Comparison of ENCODE assay signal across 1 cellular context in the genomic region with DNA sequence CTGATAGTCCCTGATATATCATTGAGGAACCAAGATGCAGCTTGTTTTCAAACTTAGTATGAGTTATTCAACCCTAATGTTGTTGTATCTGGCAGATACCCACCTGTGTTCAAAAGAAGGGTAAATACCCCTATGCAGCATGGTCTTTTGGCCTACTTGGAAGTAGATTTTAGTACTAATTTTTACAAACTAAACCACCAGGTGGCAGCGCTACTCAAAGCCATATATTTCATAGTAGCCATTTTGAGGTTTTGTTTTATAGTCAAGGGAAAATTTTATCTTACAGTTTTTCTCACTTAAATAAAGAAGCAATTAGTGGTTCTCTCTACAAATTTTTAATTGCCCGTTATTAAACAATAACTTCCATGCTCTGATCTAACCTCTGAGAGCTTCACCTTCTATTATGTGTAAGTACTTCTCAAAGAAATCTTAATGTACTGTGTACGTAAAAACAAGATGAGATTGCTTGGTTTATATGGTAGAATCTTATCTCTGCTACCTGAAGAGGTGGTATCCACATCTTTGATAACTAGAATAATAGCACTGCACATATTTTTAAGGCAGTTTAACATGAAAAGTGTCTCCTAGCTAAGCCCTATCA.
TF ChIP-seq lines count a peak whose summit lies in the region.

No MANE protein-coding gene starts in this region.

TF ChIP-seq in HCT116, 20 proteins besides CTCF, POLR2A, EP300 and RAD21 (continued from another document):
- TF ChIP-seq FOSL1 (IDR thresholded peaks at IDR 0.05; ENCODE audit: low read depth) (no peak), YY1 (IDR thresholded peaks at IDR 0.05; ENCODE audit: extremely low read depth, insufficient replicate concordance, low read depth, low read length) (no peak)
